Comparison of ENCODE assay signal across 10 cellular contexts in genomic region chr5:42767491-42768105, GRCh38. TPM values are rescaled to one million over a fixed set of nuclear protein-coding genes. Genes with fewer than 3 reads are reported as not detected.
DNase-seq lines count a peak whose midpoint lies in the region; ATAC-seq, FAIRE-seq and TF ChIP-seq lines count a peak whose summit lies in the region.
"Had no signal": no experiment of that assay in that cellular context is flagged by ENCODE, and none has a peak within 500 bp of the region (broad histone marks: within the 10 kb centered on the region; RNA-seq: fewer than 3 reads in every experiment).

No MANE protein-coding gene starts in this region.

- no peak overlapping the region for H3K4me3 Mint-ChIP-seq in stimulated activated effector memory CD8-positive, alpha-beta T cell treated with anti-CD3 and anti-CD28 coated beads, Interleukin-12 subunit alpha, Interleukin-12 subunit beta, amount 100 ng/mL, for 72 hours
- H3K4me3 Mint-ChIP-seq: dendritic cell treated with granulocyte-macrophage colony-stimulating factor and Interleukin-4, amounts not matched to agents 40 ng/mL and 50 ng/mL, for 4 days had no signal

- CTCF ChIA-PET in AG04449 (lab: Yijun Ruan, JAX): interaction anchor here (0.6 to 1.6 kb wide), 23 partner anchors 10 to 918 kb away, joined by 3 to 13 read pairs (median 3); partner anchors contain the start of genes CCDC152 and GHR

- H3K27me3 ChIP-seq in kidney epithelial cell (ENCODE audit: control insufficient read depth, insufficient read depth, low read length): no peaks in the 10 kb centered on the region

- POLR2A ChIA-PET in AG04449 (lab: Yijun Ruan, JAX): interaction anchor here (1.1 kb wide), 1 partner anchor 864 kb away, joined by 3 read pairs; no protein-coding TSS in a partner anchor

- TF ChIP-seq POLR2A in GM12891 (IDR thresholded peaks at IDR 0.05; ENCODE audit: low read depth, low read length): no peak

- peak; percentile 29 for TF ChIP-seq CTCF in AG04449 (IDR thresholded peaks at IDR 0.05; ENCODE audit: insufficient read depth, low read length, missing control alignments)
- TF ChIP-seq CTCF in astrocyte of the cerebellum (IDR thresholded peaks at IDR 0.05; ENCODE audit: low read depth, low read length, missing control alignments): peak; percentile 16
- peak; percentile 25 for TF ChIP-seq CTCF in kidney epithelial cell (IDR thresholded peaks at IDR 0.05; ENCODE audit: insufficient read depth, low read length, poor library complexity, severe bottlenecking)

- H3K36me3 ChIP-seq in kidney epithelial cell (ENCODE audit: control insufficient read depth, insufficient read depth, low read length): no peaks in the 10 kb centered on the region
- H3K36me3 ChIP-seq: HAP-1 had no signal

- FAIRE-seq in GM12891 (lab: Jason Lieb, UNC): peak; percentile 43

- H3K9me3 Mint-ChIP-seq in stimulated activated effector memory CD8-positive, alpha-beta T cell treated with anti-CD3 and anti-CD28 coated beads, Interleukin-12 subunit alpha, Interleukin-12 subunit beta, amount 100 ng/mL, for 72 hours: no peaks in the 10 kb centered on the region
- H3K9me3 Mint-ChIP-seq: dendritic cell treated with granulocyte-macrophage colony-stimulating factor and Interleukin-4, amounts not matched to agents 40 ng/mL and 50 ng/mL, for 4 days had no signal

- no peak for ATAC-seq in stimulated activated effector memory CD8-positive, alpha-beta T cell treated with anti-CD3 and anti-CD28 coated beads, Interleukin-12 subunit alpha, Interleukin-12 subunit beta, amount 100 ng/mL, for 72 hours
- ATAC-seq in GM21576 (IDR thresholded peaks at IDR 0.05; ENCODE audit: unreplicated experiment): no peak

- no peak overlapping the region for H3K27ac Mint-ChIP-seq in stimulated activated effector memory CD8-positive, alpha-beta T cell treated with anti-CD3 and anti-CD28 coated beads, Interleukin-12 subunit alpha, Interleukin-12 subunit beta, amount 100 ng/mL, for 72 hours
- H3K27ac Mint-ChIP-seq: dendritic cell treated with granulocyte-macrophage colony-stimulating factor and Interleukin-4, amounts not matched to agents 40 ng/mL and 50 ng/mL, for 4 days had no signal

- in situ Hi-C loops in astrocyte of the cerebellum (cut with HindIII; ENCODE audit: low sequenced_read_pairs): no loop called here

- H3K4me3 ChIP-seq in AG04449 (ENCODE audit: low read depth, low read length) (no peak overlapping the region), astrocyte of the cerebellum (ENCODE audit: low read depth, low read length) (no peak overlapping the region), kidney epithelial cell (ENCODE audit: low read depth, low read length) (no peak overlapping the region)
- H3K4me3 ChIP-seq: HAP-1 had no signal

- peaks cover 40% of the 10 kb centered on the region for H3K36me3 Mint-ChIP-seq in stimulated activated effector memory CD8-positive, alpha-beta T cell treated with anti-CD3 and anti-CD28 coated beads, Interleukin-12 subunit alpha, Interleukin-12 subunit beta, amount 100 ng/mL, for 72 hours

- no peak for DNase-seq in AG04449 (ENCODE audit: low read depth, low spot score)
- no peak for DNase-seq in GM12891 (ENCODE audit: insufficient read length, low spot score)
- peak; percentile 58 for DNase-seq in NAMALWA (ENCODE audit: low spot score)
- peak; percentile 20 for DNase-seq in astrocyte of the cerebellum (ENCODE audit: low read depth)
- no peak for DNase-seq in kidney epithelial cell (ENCODE audit: low read depth)
- DNase-seq in stimulated activated effector memory CD8-positive, alpha-beta T cell treated with anti-CD3 and anti-CD28 coated beads, Interleukin-12 subunit alpha, Interleukin-12 subunit beta, amount 100 ng/mL, for 72 hours (ENCODE audit: low spot score in 2 of 2): no peak
- no peak for DNase-seq in cortex of kidney (lab: John Stamatoyannopoulos, UW)

- H3K4me1 Mint-ChIP-seq in stimulated activated effector memory CD8-positive, alpha-beta T cell treated with anti-CD3 and anti-CD28 coated beads, Interleukin-12 subunit alpha, Interleukin-12 subunit beta, amount 100 ng/mL, for 72 hours: no peaks in the 10 kb centered on the region

TF ChIP-seq in GM12891, 5 proteins besides CTCF, POLR2A, EP300 and RAD21:
- TF ChIP-seq POU2F2 (IDR thresholded peaks at IDR 0.05; ENCODE audit: low read depth, low read length) (no peak), TAF1 (IDR thresholded peaks at IDR 0.05; ENCODE audit: low read depth, low read length) (no peak), PAX5 (IDR thresholded peaks at IDR 0.05; ENCODE audit: insufficient read depth, low read length, severe bottlenecking) (no peak), POLR2AphosphoS5 (IDR thresholded peaks at IDR 0.05; ENCODE audit: low read depth, low read length) (no peak), SPI1 (IDR thresholded peaks at IDR 0.05; ENCODE audit: low read depth, low read length) (no peak)

RNA-seq across cellular contexts. Expression of gene CCDC152, which starts 11.0 kb away (rescaled TPM):
- polyA plus RNA-seq in GM12891 (2012; ENCODE audit: low read depth, missing spikeins): 7.2 TPM
- 0.68 and 0.96 TPM in 2 replicates for total RNA-seq in kidney epithelial cell

RNA-seq across cellular contexts. Expression of gene SELENOP, which starts 44.1 kb away (rescaled TPM):
- 0.47 TPM for polyA plus RNA-seq in GM12891 (2012; ENCODE audit: low read depth, missing spikeins)
- total RNA-seq in kidney epithelial cell: 14.1 and 17.3 TPM in 2 replicates

Comparison
In these comparisons a context has a peak if more than half of its experiments do, and no peak if none do; other contexts are left out.
1. DNase-seq: peak in NAMALWA (single experiment) and astrocyte of the cerebellum (single experiment); none in AG04449 (single experiment), GM12891 (single experiment), kidney epithelial cell (single experiment), stimulated activated effector memory CD8-positive, alpha-beta T cell treated with anti-CD3 and anti-CD28 coated beads, Interleukin-12 subunit alpha, Interleukin-12 subunit beta, amount 100 ng/mL, for 72 hours (0 of 2) and cortex of kidney (single experiment).
2. Peak in every context shown above with its lines, with median percentiles within 50 percentile points of each other: CTCF ChIP-seq.